In the genomic region with DNA sequence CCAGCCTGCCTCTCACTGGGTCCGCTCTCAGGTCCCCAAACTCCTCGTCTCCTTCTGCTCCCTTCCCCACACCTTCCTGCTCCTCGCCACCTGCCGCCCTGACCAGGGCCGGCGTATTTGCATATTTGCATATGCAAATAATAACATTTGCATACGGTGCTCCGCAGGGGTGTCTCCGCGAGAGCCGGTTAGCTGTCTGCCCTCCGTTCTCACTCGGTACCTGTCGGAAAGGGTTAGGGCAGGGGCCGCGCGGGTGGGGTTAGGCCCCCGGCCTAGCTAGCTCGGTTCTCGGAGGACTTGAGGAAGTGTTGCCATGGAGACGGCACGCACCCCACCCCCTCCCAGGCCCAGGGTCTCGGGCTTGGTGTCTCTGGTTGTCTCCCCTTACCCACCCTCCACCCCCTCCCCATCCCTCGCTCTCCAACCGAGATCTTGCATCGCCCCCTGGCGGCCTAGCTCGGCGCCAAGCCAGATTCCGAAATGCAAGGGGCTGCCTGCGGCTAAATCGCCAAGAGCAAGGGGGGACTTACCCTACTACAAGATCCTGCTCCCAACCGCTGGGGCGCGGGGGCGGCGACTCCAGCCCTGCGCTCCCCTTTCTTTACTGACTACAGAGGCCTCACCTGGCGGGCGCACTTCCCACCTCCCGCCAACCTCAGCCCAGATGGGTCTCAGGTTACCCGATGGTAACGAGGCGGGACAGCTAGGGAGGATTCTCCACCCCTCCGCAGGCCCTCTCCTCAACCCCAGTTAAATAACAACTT, we compare ENCODE assay signal across 1 cellular context.
TF ChIP-seq lines count a peak whose summit lies in the region.

No MANE protein-coding gene starts in this region.

TF ChIP-seq in K562, 482 proteins besides CTCF, POLR2A, EP300 and RAD21 (continued from another document and continues in another):
- TF ChIP-seq, protein P1, sequence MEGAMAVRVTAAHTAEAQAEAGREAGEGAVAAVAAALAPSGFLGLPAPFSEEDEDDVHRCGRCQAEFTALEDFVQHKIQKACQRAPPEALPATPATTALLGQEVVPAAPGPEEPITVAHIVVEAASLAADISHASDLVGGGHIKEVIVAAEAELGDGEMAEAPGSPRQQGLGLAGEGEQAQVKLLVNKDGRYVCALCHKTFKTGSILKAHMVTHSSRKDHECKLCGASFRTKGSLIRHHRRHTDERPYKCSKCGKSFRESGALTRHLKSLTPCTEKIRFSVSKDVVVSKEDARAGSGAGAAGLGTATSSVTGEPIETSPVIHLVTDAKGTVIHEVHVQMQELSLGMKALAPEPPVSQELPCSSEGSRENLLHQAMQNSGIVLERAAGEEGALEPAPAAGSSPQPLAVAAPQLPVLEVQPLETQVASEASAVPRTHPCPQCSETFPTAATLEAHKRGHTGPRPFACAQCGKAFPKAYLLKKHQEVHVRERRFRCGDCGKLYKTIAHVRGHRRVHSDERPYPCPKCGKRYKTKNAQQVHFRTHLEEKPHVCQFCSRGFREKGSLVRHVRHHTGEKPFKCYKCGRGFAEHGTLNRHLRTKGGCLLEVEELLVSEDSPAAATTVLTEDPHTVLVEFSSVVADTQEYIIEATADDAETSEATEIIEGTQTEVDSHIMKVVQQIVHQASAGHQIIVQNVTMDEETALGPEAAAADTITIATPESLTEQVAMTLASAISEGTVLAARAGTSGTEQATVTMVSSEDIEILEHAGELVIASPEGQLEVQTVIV (CRISPR knock-in tag; IDR thresholded peaks at IDR 0.05; ENCODE audit: borderline replicate concordance), result no peak
- TF ChIP-seq FUS (optimal IDR thresholded peaks at IDR 0.05; ENCODE audit: low read depth, low read length) (no peak), EHMT2 (IDR thresholded peaks at IDR 0.05) (no peak), ZNF174 (CRISPR knock-in tag; IDR thresholded peaks at IDR 0.05) (no peak), CCNT2 (IDR thresholded peaks at IDR 0.05; ENCODE audit: borderline replicate concordance, extremely low read depth, insufficient read length, low read depth, low read length) (no peak), ZNF707 (CRISPR knock-in tag; conservative IDR thresholded peaks at IDR 0.05) (no peak), TAF7 (tag; IDR thresholded peaks at IDR 0.05) (no peak), PBX2 (CRISPR knock-in tag; IDR thresholded peaks at IDR 0.05; ENCODE audit: low read depth) (no peak), PBX2 (tag; conservative IDR thresholded peaks at IDR 0.05; ENCODE audit: low read depth) (no peak), LEF1 (IDR thresholded peaks at IDR 0.05) (no peak), ZNF232 (CRISPR knock-in tag; IDR thresholded peaks at IDR 0.05) (no peak), TRIM24 (IDR thresholded peaks at IDR 0.05) (no peak), ARID3B (CRISPR knock-in tag; IDR thresholded peaks at IDR 0.05; ENCODE audit: borderline replicate concordance) (no peak), COPS2 (conservative IDR thresholded peaks at IDR 0.05) (no peak), MCM2 (IDR thresholded peaks at IDR 0.05; ENCODE audit: low read depth) (no peak), L3MBTL2 (IDR thresholded peaks at IDR 0.05) (no peak), POLR3A (IDR thresholded peaks at IDR 0.05; ENCODE audit: borderline replicate concordance, extremely low read depth, insufficient read depth, insufficient read length) (no peak), RUNX1 (IDR thresholded peaks at IDR 0.05; ENCODE audit: low read depth) (no peak), ATF7 (IDR thresholded peaks at IDR 0.05) (no peak), HEY1 (CRISPR knock-in tag; IDR thresholded peaks at IDR 0.05; ENCODE audit: borderline replicate concordance) (no peak), ETV5 (CRISPR knock-in tag; IDR thresholded peaks at IDR 0.05; ENCODE audit: low read depth) (no peak), PCBP2 (IDR thresholded peaks at IDR 0.05; ENCODE audit: low read depth, low read length, poor library complexity, severe bottlenecking) (no peak), ZNF239 (CRISPR knock-in tag; IDR thresholded peaks at IDR 0.05) (no peak), TRIM25 (IDR thresholded peaks at IDR 0.05; ENCODE audit: borderline replicate concordance) (no peak), BMI1 (IDR thresholded peaks at IDR 0.05; ENCODE audit: low read length) (no peak), TCFL5 (CRISPR knock-in tag; conservative IDR thresholded peaks at IDR 0.05) (no peak)
- TF ChIP-seq, protein P2, sequence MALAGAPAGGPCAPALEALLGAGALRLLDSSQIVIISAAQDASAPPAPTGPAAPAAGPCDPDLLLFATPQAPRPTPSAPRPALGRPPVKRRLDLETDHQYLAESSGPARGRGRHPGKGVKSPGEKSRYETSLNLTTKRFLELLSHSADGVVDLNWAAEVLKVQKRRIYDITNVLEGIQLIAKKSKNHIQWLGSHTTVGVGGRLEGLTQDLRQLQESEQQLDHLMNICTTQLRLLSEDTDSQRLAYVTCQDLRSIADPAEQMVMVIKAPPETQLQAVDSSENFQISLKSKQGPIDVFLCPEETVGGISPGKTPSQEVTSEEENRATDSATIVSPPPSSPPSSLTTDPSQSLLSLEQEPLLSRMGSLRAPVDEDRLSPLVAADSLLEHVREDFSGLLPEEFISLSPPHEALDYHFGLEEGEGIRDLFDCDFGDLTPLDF (CRISPR knock-in tag; IDR thresholded peaks at IDR 0.05), result no peak
- TF ChIP-seq, protein P3, sequence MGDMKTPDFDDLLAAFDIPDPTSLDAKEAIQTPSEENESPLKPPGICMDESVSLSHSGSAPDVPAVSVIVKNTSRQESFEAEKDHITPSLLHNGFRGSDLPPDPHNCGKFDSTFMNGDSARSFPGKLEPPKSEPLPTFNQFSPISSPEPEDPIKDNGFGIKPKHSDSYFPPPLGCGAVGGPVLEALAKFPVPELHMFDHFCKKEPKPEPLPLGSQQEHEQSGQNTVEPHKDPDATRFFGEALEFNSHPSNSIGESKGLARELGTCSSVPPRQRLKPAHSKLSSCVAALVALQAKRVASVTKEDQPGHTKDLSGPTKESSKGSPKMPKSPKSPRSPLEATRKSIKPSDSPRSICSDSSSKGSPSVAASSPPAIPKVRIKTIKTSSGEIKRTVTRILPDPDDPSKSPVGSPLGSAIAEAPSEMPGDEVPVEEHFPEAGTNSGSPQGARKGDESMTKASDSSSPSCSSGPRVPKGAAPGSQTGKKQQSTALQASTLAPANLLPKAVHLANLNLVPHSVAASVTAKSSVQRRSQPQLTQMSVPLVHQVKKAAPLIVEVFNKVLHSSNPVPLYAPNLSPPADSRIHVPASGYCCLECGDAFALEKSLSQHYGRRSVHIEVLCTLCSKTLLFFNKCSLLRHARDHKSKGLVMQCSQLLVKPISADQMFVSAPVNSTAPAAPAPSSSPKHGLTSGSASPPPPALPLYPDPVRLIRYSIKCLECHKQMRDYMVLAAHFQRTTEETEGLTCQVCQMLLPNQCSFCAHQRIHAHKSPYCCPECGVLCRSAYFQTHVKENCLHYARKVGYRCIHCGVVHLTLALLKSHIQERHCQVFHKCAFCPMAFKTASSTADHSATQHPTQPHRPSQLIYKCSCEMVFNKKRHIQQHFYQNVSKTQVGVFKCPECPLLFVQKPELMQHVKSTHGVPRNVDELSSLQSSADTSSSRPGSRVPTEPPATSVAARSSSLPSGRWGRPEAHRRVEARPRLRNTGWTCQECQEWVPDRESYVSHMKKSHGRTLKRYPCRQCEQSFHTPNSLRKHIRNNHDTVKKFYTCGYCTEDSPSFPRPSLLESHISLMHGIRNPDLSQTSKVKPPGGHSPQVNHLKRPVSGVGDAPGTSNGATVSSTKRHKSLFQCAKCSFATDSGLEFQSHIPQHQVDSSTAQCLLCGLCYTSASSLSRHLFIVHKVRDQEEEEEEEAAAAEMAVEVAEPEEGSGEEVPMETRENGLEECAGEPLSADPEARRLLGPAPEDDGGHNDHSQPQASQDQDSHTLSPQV (IDR thresholded peaks at IDR 0.05), result no peak
- TF ChIP-seq, protein P4, sequence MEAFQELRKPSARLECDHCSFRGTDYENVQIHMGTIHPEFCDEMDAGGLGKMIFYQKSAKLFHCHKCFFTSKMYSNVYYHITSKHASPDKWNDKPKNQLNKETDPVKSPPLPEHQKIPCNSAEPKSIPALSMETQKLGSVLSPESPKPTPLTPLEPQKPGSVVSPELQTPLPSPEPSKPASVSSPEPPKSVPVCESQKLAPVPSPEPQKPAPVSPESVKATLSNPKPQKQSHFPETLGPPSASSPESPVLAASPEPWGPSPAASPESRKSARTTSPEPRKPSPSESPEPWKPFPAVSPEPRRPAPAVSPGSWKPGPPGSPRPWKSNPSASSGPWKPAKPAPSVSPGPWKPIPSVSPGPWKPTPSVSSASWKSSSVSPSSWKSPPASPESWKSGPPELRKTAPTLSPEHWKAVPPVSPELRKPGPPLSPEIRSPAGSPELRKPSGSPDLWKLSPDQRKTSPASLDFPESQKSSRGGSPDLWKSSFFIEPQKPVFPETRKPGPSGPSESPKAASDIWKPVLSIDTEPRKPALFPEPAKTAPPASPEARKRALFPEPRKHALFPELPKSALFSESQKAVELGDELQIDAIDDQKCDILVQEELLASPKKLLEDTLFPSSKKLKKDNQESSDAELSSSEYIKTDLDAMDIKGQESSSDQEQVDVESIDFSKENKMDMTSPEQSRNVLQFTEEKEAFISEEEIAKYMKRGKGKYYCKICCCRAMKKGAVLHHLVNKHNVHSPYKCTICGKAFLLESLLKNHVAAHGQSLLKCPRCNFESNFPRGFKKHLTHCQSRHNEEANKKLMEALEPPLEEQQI (IDR thresholded peaks at IDR 0.05), result no peak
- TF ChIP-seq, protein P5, sequence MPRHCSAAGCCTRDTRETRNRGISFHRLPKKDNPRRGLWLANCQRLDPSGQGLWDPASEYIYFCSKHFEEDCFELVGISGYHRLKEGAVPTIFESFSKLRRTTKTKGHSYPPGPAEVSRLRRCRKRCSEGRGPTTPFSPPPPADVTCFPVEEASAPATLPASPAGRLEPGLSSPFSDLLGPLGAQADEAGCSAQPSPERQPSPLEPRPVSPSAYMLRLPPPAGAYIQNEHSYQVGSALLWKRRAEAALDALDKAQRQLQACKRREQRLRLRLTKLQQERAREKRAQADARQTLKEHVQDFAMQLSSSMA (CRISPR knock-in tag; IDR thresholded peaks at IDR 0.05), result no peak
- TF ChIP-seq, protein P6, sequence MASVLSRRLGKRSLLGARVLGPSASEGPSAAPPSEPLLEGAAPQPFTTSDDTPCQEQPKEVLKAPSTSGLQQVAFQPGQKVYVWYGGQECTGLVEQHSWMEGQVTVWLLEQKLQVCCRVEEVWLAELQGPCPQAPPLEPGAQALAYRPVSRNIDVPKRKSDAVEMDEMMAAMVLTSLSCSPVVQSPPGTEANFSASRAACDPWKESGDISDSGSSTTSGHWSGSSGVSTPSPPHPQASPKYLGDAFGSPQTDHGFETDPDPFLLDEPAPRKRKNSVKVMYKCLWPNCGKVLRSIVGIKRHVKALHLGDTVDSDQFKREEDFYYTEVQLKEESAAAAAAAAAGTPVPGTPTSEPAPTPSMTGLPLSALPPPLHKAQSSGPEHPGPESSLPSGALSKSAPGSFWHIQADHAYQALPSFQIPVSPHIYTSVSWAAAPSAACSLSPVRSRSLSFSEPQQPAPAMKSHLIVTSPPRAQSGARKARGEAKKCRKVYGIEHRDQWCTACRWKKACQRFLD (CRISPR knock-in tag; IDR thresholded peaks at IDR 0.05), result no peak
- TF ChIP-seq, protein P7, sequence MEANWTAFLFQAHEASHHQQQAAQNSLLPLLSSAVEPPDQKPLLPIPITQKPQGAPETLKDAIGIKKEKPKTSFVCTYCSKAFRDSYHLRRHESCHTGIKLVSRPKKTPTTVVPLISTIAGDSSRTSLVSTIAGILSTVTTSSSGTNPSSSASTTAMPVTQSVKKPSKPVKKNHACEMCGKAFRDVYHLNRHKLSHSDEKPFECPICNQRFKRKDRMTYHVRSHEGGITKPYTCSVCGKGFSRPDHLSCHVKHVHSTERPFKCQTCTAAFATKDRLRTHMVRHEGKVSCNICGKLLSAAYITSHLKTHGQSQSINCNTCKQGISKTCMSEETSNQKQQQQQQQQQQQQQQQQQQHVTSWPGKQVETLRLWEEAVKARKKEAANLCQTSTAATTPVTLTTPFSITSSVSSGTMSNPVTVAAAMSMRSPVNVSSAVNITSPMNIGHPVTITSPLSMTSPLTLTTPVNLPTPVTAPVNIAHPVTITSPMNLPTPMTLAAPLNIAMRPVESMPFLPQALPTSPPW (CRISPR knock-in tag; IDR thresholded peaks at IDR 0.05), result peak; percentile 30; the same call in 1 of the 2 replicates
- TF ChIP-seq, protein P8, sequence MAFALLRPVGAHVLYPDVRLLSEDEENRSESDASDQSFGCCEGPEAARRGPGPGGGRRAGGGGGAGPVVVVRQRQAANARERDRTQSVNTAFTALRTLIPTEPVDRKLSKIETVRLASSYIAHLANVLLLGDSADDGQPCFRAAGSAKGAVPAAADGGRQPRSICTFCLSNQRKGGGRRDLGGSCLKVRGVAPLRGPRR (CRISPR knock-in tag; IDR thresholded peaks at IDR 0.05), result no peak
